28 cellular contexts compared by ENCODE assay signal in genomic region chr11:119347242-119347641, GRCh38. TPM values are rescaled to one million over a fixed set of nuclear protein-coding genes. Genes with fewer than 3 reads are reported as not detected.
DNase-seq lines count a peak whose midpoint lies in the region; ATAC-seq, FAIRE-seq and TF ChIP-seq lines count a peak whose summit lies in the region.
"Had no signal": no experiment of that assay in that cellular context is flagged by ENCODE, and none has a peak within 500 bp of the region (broad histone marks: within the 10 kb centered on the region; RNA-seq: fewer than 3 reads in every experiment).

No MANE protein-coding gene starts in this region.

- TF ChIP-seq CTCF in SK-N-SH (IDR thresholded peaks at IDR 0.05), result no peak
- TF ChIP-seq CTCF in nephron (IDR thresholded peaks at IDR 0.05; ENCODE audit: unreplicated experiment in 3 of 3), result no peak

- H3K27me3 ChIP-seq in SK-N-SH (ENCODE audit: insufficient read depth) (no peaks in the 10 kb centered on the region; the same call in 1 of the 2 replicates), subcutaneous abdominal adipose tissue (ENCODE audit: control insufficient read depth in 5 of 5, insufficient read depth in 4 of 5, low read length in 5 of 5) (no peaks in the 10 kb centered on the region)

- no peak overlapping the region for H3K4me3 ChIP-seq in SK-N-SH (ENCODE audit: low read depth in 2 of 2, low read length in 1 of 2)
- no peak overlapping the region for H3K4me3 ChIP-seq in subcutaneous abdominal adipose tissue (ENCODE audit: low read depth in 1 of 5, low read length in 5 of 5)
- H3K4me3 ChIP-seq: smooth muscle cell had no signal

- H3K36me3 Mint-ChIP-seq in nephron (ENCODE audit: low read depth), result no peaks in the 10 kb centered on the region
- H3K36me3 Mint-ChIP-seq: naive thymus-derived CD4-positive, alpha-beta T cell had no signal

- H3F3A ChIP-seq in SK-N-SH (replicated peaks; ENCODE audit: insufficient read depth), result no peaks in the 10 kb centered on the region

- H3K4me1 ChIP-seq in SK-N-SH (ENCODE audit: control insufficient read depth in 1 of 2, insufficient read depth in 2 of 2, low read depth in 1 of 2, low read length in 1 of 2) (peaks cover 0 to 9% of the 10 kb centered on the region in 2 experiments; a peak in 1 of 4 replicates), subcutaneous abdominal adipose tissue (ENCODE audit: control insufficient read depth in 5 of 5, insufficient read depth in 5 of 5, low read length in 5 of 5) (peaks cover 4 to 28% (median 23%) of the 10 kb centered on the region in 5 donors)

- no peak overlapping the region for H3K4me3 Mint-ChIP-seq in nephron
- H3K4me3 Mint-ChIP-seq: naive thymus-derived CD4-positive, alpha-beta T cell; stimulated activated naive CD8-positive, alpha-beta T cell treated with anti-CD3 and anti-CD28 coated beads, Interleukin-15, amount 100 ng/mL, for 72 hours had no signal

- 62% methylated on average over 2 of the region's 2 CpGs for WGBS in SK-N-SH (ENCODE audit: low lambda C conversion rate)

- no peaks in the 10 kb centered on the region for H3K36me3 ChIP-seq in SK-N-SH (replicated peaks in 1 of 2; ENCODE audit: control insufficient read depth in 1 of 2, insufficient read depth in 2 of 2, low read length in 1 of 2)
- no peaks in the 10 kb centered on the region for H3K36me3 ChIP-seq in subcutaneous abdominal adipose tissue (ENCODE audit: control insufficient read depth in 5 of 5, insufficient read depth in 5 of 5, low read length in 5 of 5)

- no peak overlapping the region for H2AFZ ChIP-seq in SK-N-SH (ENCODE audit: low read depth)

- no peaks in the 10 kb centered on the region for H3K9me3 ChIP-seq in SK-N-SH
- no peaks in the 10 kb centered on the region for H3K9me3 ChIP-seq in subcutaneous abdominal adipose tissue (ENCODE audit: control insufficient read depth in 5 of 5, low read length in 5 of 5)

- H3K9me2 ChIP-seq in SK-N-SH, result no peaks in the 10 kb centered on the region

- H3K4me1 Mint-ChIP-seq in nephron, result peaks cover 19% of the 10 kb centered on the region

- ATAC-seq in SK-N-SH treated with all-trans-retinoic acid at 6 μM for 48 hours (peak; percentile 57), HG02884 (IDR thresholded peaks at IDR 0.05; ENCODE audit: unreplicated experiment) (no peak)
- ATAC-seq: naive thymus-derived CD4-positive, alpha-beta T cell; stimulated activated naive CD8-positive, alpha-beta T cell treated with anti-CD3 and anti-CD28 coated beads, Interleukin-15, amount 100 ng/mL, for 72 hours had no signal

- FAIRE-seq in GM12891 (lab: Jason Lieb, UNC), result no peak
- FAIRE-seq: endothelial cell of umbilical vein, urothelium cell line had no signal

- POLR2A ChIA-PET in SK-N-SH (lab: Yijun Ruan, JAX), result no interaction called here

- TF ChIP-seq EP300 in SK-N-SH (IDR thresholded peaks at IDR 0.05; ENCODE audit: borderline replicate concordance in 1 of 2, low read depth in 1 of 2, low read length in 1 of 2), result no peak

- DNase-seq in SK-N-SH (no peak), epidermal melanocyte (ENCODE audit: insufficient read length, low spot score) (peak; percentile 41), GM12891 (ENCODE audit: insufficient read length, low spot score) (no peak), A172 (ENCODE audit: low spot score) (no peak)
- DNase-seq: activated CD8-positive, alpha-beta memory T cell treated with anti-CD3 and anti-CD28 coated beads, Interleukin-2, amount 50 U/mL, for 48 hours; activated effector memory CD4-positive, alpha-beta T cell treated with Interleukin-2 at 50 U/mL for 16 hours; C1 segment of cervical spinal cord; Calu3; dermis blood vessel endothelial cell; GOT3; Kasumi-1; kidney glomerular epithelial cell; mesenchymal stem cell; naive thymus-derived CD4-positive, alpha-beta T cell; NCI-H1092 treated with DMSO at 0.1 percent for 48 hours; NCI-H2081; stimulated activated CD4-positive, alpha-beta T cell treated with anti-CD3 and anti-CD28 coated beads, Interleukin-4, amount 100 ng/mL, for 24 hours; stimulated activated naive CD8-positive, alpha-beta T cell treated with anti-CD3 and anti-CD28 coated beads, Interleukin-15, amount 100 ng/mL, for 72 hours had no signal

- H3K79me2 ChIP-seq in SK-N-SH (ENCODE audit: insufficient read depth), result no peaks in the 10 kb centered on the region

- no peaks in the 10 kb centered on the region for H4K20me1 ChIP-seq in SK-N-SH (ENCODE audit: insufficient read depth)

- CTCF ChIA-PET in SK-N-SH (lab: Yijun Ruan, JAX), result interaction anchor here (1.6 to 11.0 kb wide), 5 partner anchors 9 to 133 kb away, joined by 3 to 90 read pairs (median 42); no protein-coding TSS in a partner anchor

- H3K27ac ChIP-seq in SK-N-SH (ENCODE audit: low read depth in 2 of 2, low read length in 1 of 2), result no peak overlapping the region
- peak overlapping the region; percentile 43 for H3K27ac ChIP-seq in subcutaneous abdominal adipose tissue (ENCODE audit: low read depth, low read length)
- H3K27ac ChIP-seq: 22Rv1 had no signal

- TF ChIP-seq POLR2A in GM12891 (IDR thresholded peaks at IDR 0.05; ENCODE audit: low read depth, low read length), result no peak

- no peaks in the 10 kb centered on the region for H3K9me3 Mint-ChIP-seq in nephron
- H3K9me3 Mint-ChIP-seq: naive thymus-derived CD4-positive, alpha-beta T cell; stimulated activated naive CD8-positive, alpha-beta T cell treated with anti-CD3 and anti-CD28 coated beads, Interleukin-15, amount 100 ng/mL, for 72 hours had no signal

- H3K4me2 ChIP-seq in SK-N-SH, result no peak overlapping the region
- H3K4me2 ChIP-seq: smooth muscle cell had no signal

- H3K9ac ChIP-seq in SK-N-SH (no peak overlapping the region), subcutaneous abdominal adipose tissue (ENCODE audit: low read length in 5 of 5) (no peak overlapping the region)

- peaks cover 63% of the 10 kb centered on the region for H3K27me3 Mint-ChIP-seq in nephron (ENCODE audit: low read depth)

- H3K27ac Mint-ChIP-seq in nephron, result peak overlapping the region in 2 of 3 experiments; percentile 17 to 59
- H3K27ac Mint-ChIP-seq: naive thymus-derived CD4-positive, alpha-beta T cell; stimulated activated naive CD8-positive, alpha-beta T cell treated with anti-CD3 and anti-CD28 coated beads, Interleukin-15, amount 100 ng/mL, for 72 hours had no signal

- TF ChIP-seq RAD21 in SK-N-SH (IDR thresholded peaks at IDR 0.05; ENCODE audit: low read length), result no peak

TF ChIP-seq in SK-N-SH, 30 proteins besides CTCF, POLR2A, EP300 and RAD21 (continues in another document):
- TF ChIP-seq POLR2AphosphoS5 (IDR thresholded peaks at IDR 0.05; ENCODE audit: low read depth, low read length), result no peak
- TF ChIP-seq USF1 (IDR thresholded peaks at IDR 0.05; ENCODE audit: borderline replicate concordance, low read depth), result no peak
- no peak for TF ChIP-seq SIN3A (IDR thresholded peaks at IDR 0.05; ENCODE audit: borderline replicate concordance, low read depth, low read length)
- TF ChIP-seq RXRA (IDR thresholded peaks at IDR 0.05; ENCODE audit: borderline replicate concordance, low read depth), result no peak
- no peak for TF ChIP-seq CHD2 (IDR thresholded peaks at IDR 0.05; ENCODE audit: low read length, partially characterized antibody)

TF ChIP-seq in GM12891, 5 proteins besides CTCF, POLR2A, EP300 and RAD21:
- no peak for TF ChIP-seq POU2F2 (IDR thresholded peaks at IDR 0.05; ENCODE audit: low read depth, low read length)
- no peak for TF ChIP-seq POLR2AphosphoS5 (IDR thresholded peaks at IDR 0.05; ENCODE audit: low read depth, low read length)

RNA-seq across cellular contexts. Expression of gene MFRP, which starts 0.7 kb away (rescaled TPM):
- not detected in 2 replicates for polyA plus RNA-seq in SK-N-SH (2012; rRNA removed)
- not detected in 2 replicates for polyA plus RNA-seq in SK-N-SH (2012; cell fraction: cytosol; rRNA removed)
- polyA plus RNA-seq in SK-N-SH (2012; cell fraction: nucleus; rRNA removed), result not detected in 2 replicates
- not detected for polyA plus RNA-seq in GM12891 (2012; ENCODE audit: low read depth, missing spikeins)
- not detected in 2 replicates for total RNA-seq in A172 (2014; rRNA removed; shearing (Covaris generic))
- total RNA-seq: Calu3; dermis blood vessel endothelial cell; endothelial cell of umbilical vein; HT1080; naive thymus-derived CD4-positive, alpha-beta T cell; NCI-H460; smooth muscle cell had no signal
- polyA plus RNA-seq: naive thymus-derived CD4-positive, alpha-beta T cell; smooth muscle cell had no signal

RNA-seq across cellular contexts. Expression of gene C1QTNF5, which starts 6.6 kb away (rescaled TPM):
- polyA plus RNA-seq in SK-N-SH (2012; rRNA removed), result 0.71 and 0.76 TPM in 2 replicates
- polyA plus RNA-seq in SK-N-SH (2012; cell fraction: cytosol; rRNA removed), result 0.53 and 0.84 TPM in 2 replicates
- polyA plus RNA-seq in SK-N-SH (2012; cell fraction: nucleus; rRNA removed), result 1.2 and 1.4 TPM in 2 replicates
- not detected for polyA plus RNA-seq in GM12891 (2012; ENCODE audit: low read depth, missing spikeins)
- total RNA-seq in A172 (2014; rRNA removed; shearing (Covaris generic)), result not detected in 2 replicates
- total RNA-seq: Calu3; naive thymus-derived CD4-positive, alpha-beta T cell; NCI-H460 had no signal
- polyA plus RNA-seq: naive thymus-derived CD4-positive, alpha-beta T cell had no signal

RNA-seq across cellular contexts. Expression of gene RNF26, which starts 12.9 kb away (rescaled TPM):
- polyA plus RNA-seq in SK-N-SH (2012; rRNA removed), result 26.6 and 31.9 TPM in 2 replicates
- 14.5 and 21.8 TPM in 2 replicates for polyA plus RNA-seq in SK-N-SH (2012; cell fraction: cytosol; rRNA removed)
- 10.4 and 12.2 TPM in 2 replicates for polyA plus RNA-seq in SK-N-SH (2012; cell fraction: nucleus; rRNA removed)
- polyA plus RNA-seq in GM12891 (2012; ENCODE audit: low read depth, missing spikeins), result 14.5 TPM
- total RNA-seq in A172 (2014; rRNA removed; shearing (Covaris generic)), result 3.9 and 5.0 TPM in 2 replicates

RNA-seq across cellular contexts. Expression of gene MCAM, which starts 30.3 kb away (rescaled TPM):
- 22.8 and 28.4 TPM in 2 replicates for polyA plus RNA-seq in SK-N-SH (2012; rRNA removed)
- polyA plus RNA-seq in SK-N-SH (2012; cell fraction: cytosol; rRNA removed), result 10.9 and 18.9 TPM in 2 replicates
- polyA plus RNA-seq in SK-N-SH (2012; cell fraction: nucleus; rRNA removed), result 16.4 and 31.7 TPM in 2 replicates
- 0.39 TPM for polyA plus RNA-seq in GM12891 (2012; ENCODE audit: low read depth, missing spikeins)
- 25.4 and 42.9 TPM in 2 replicates for total RNA-seq in A172 (2014; rRNA removed; shearing (Covaris generic))

RNA-seq across cellular contexts. Expression of gene USP2, which starts 34.2 kb away (rescaled TPM):
- 0.81 and 0.97 TPM in 2 replicates for polyA plus RNA-seq in SK-N-SH (2012; rRNA removed)
- polyA plus RNA-seq in SK-N-SH (2012; cell fraction: cytosol; rRNA removed), result 0.46 and 0.60 TPM in 2 replicates
- polyA plus RNA-seq in SK-N-SH (2012; cell fraction: nucleus; rRNA removed), result 1.6 TPM in 2 replicates
- 0.04 TPM for polyA plus RNA-seq in GM12891 (2012; ENCODE audit: low read depth, missing spikeins)
- 0.17 TPM in 1 of 2 replicates, not detected in the other for total RNA-seq in A172 (2014; rRNA removed; shearing (Covaris generic))
